Comparison of ENCODE assay signal across 14 cellular contexts in genomic region chr16:23847938-23848337, GRCh38. TPM values are rescaled to one million over a fixed set of nuclear protein-coding genes. Genes with fewer than 3 reads are reported as not detected.
DNase-seq lines count a peak whose midpoint lies in the region; ATAC-seq and TF ChIP-seq lines count a peak whose summit lies in the region.
"Had no signal": no experiment of that assay in that cellular context is flagged by ENCODE, and none has a peak within 500 bp of the region (broad histone marks: within the 10 kb centered on the region; RNA-seq: fewer than 3 reads in every experiment).

No MANE protein-coding gene starts in this region.

- no peaks in the 10 kb centered on the region for H3K4me1 ChIP-seq in colonic mucosa
- H3K4me1 ChIP-seq: uterus had no signal

- ATAC-seq in GM18505 (IDR thresholded peaks at IDR 0.05; ENCODE audit: unreplicated experiment) (no peak), T-helper 17 cell (peak; percentile 99), HG02970 (IDR thresholded peaks at IDR 0.05; ENCODE audit: low FRiP score, unreplicated experiment) (no peak)

- H3K9ac ChIP-seq in colonic mucosa (ENCODE audit: low read depth in 2 of 2, low read length in 2 of 2) = no peak overlapping the region

- TF ChIP-seq POLR2A in GM18505 (IDR thresholded peaks at IDR 0.05; ENCODE audit: borderline replicate concordance, extremely low read depth, insufficient read depth, insufficient read length) = peak; percentile 22

- H3K36me3 Mint-ChIP-seq in T-helper 17 cell (ENCODE audit: low read depth) = peaks cover 9% of the 10 kb centered on the region
- peaks cover 13% of the 10 kb centered on the region for H3K36me3 Mint-ChIP-seq in activated naive CD8-positive, alpha-beta T cell

- H3K4me3 ChIP-seq in colonic mucosa = no peak overlapping the region
- H3K4me3 ChIP-seq: uterus had no signal

- no peak overlapping the region for H3K27ac ChIP-seq in colonic mucosa
- H3K27ac ChIP-seq: uterus had no signal

- peak overlapping the region; percentile 78 for H3K27ac Mint-ChIP-seq in T-helper 17 cell
- peak overlapping the region; percentile 84 for H3K27ac Mint-ChIP-seq in activated naive CD8-positive, alpha-beta T cell
- H3K27ac Mint-ChIP-seq: endodermal cell, HFFc6 had no signal

- H3K27me3 Mint-ChIP-seq in T-helper 17 cell = no peaks in the 10 kb centered on the region
- H3K27me3 Mint-ChIP-seq in activated naive CD8-positive, alpha-beta T cell = no peaks in the 10 kb centered on the region

- no peaks in the 10 kb centered on the region for H3K27me3 ChIP-seq in colonic mucosa
- H3K27me3 ChIP-seq: uterus had no signal

- H3K9me3 ChIP-seq in T-helper 17 cell (ENCODE audit: control insufficient read depth, low read length, poor library complexity, severe bottlenecking) (no peaks in the 10 kb centered on the region), colonic mucosa (no peaks in the 10 kb centered on the region)
- H3K9me3 ChIP-seq: uterus had no signal

- H3K36me3 ChIP-seq in colonic mucosa = no peaks in the 10 kb centered on the region
- H3K36me3 ChIP-seq: uterus had no signal

- no peak for TF ChIP-seq CTCF in colonic mucosa (IDR thresholded peaks at IDR 0.05)

- intact Hi-C loops in colonic mucosa (cut with DNase I) = no loop called here

- DNase-seq in T-helper 17 cell (no peak), DMS79 (lab: John Stamatoyannopoulos, UW) (no peak), colonic mucosa (no peak), foreskin melanocyte (no peak)
- DNase-seq in stimulated activated CD4-positive, alpha-beta T cell treated with anti-CD3 and anti-CD28 coated beads, TNF-alpha, amount 100 ng/mL, for 4 hours (ENCODE audit: low read depth in 3 of 3) = peak in 2 of 3 experiments; percentile 35 to 42
- DNase-seq: DMS 273 treated with DMSO at 0.1 percent for 48 hours, endodermal cell, HFFc6, NCI-H2081, Right ventricle myocardium superior, uterus had no signal

- H3K4me3 Mint-ChIP-seq in T-helper 17 cell = peak overlapping the region; percentile 28
- peak overlapping the region; percentile 63 for H3K4me3 Mint-ChIP-seq in activated naive CD8-positive, alpha-beta T cell
- H3K4me3 Mint-ChIP-seq: endodermal cell, HFFc6 had no signal

- H3K9me3 Mint-ChIP-seq in activated naive CD8-positive, alpha-beta T cell (ENCODE audit: low read depth) = no peaks in the 10 kb centered on the region
- H3K9me3 Mint-ChIP-seq: endodermal cell, HFFc6 had no signal

- H3K4me1 Mint-ChIP-seq in T-helper 17 cell = peaks cover 58% of the 10 kb centered on the region
- H3K4me1 Mint-ChIP-seq in activated naive CD8-positive, alpha-beta T cell (ENCODE audit: low read depth) = peaks cover 84% of the 10 kb centered on the region
- H3K4me1 Mint-ChIP-seq: endodermal cell had no signal

RNA-seq across cellular contexts. Expression of gene PRKCB, which starts 12.2 kb away (rescaled TPM):
- total RNA-seq in T-helper 17 cell (100 to 1,000 TPM; 122 to 137 TPM), colonic mucosa (10 to 100 TPM in 1 of 2 donors, 1 to 10 TPM in 1; 2.5 to 10.7 TPM)
- total RNA-seq: HFFc6 had no signal

Comparison
In these comparisons a context has a peak if more than half of its experiments do, and no peak if none do; other contexts are left out.
1. DNase-seq: peak in stimulated activated CD4-positive, alpha-beta T cell treated with anti-CD3 and anti-CD28 coated beads, TNF-alpha, amount 100 ng/mL, for 4 hours (2 of 3); none in T-helper 17 cell (0 of 3), DMS79 (single experiment), colonic mucosa (single experiment) and foreskin melanocyte (single experiment).
2. RNA of gene PRKCB, which starts 12.2 kb away (total RNA-seq): 122 to 137 TPM in T-helper 17 cell; 2.5 to 10.7 TPM in colonic mucosa; every median in the first group is over 10 times any median in the second.